Comparison of ENCODE assay signal across 9 cellular contexts in genomic region chr19:5369962-5370367, GRCh38. TPM values are rescaled to one million over a fixed set of nuclear protein-coding genes. Genes with fewer than 3 reads are reported as not detected.
A peak's percentile ranks its signal among the peaks of the same experiment; 100 is the strongest.
DNase-seq lines count a peak whose midpoint lies in the region; ATAC-seq, FAIRE-seq and TF ChIP-seq lines count a peak whose summit lies in the region.
"Had no signal": no experiment of that assay in that cellular context is flagged by ENCODE, and none has a peak within 500 bp of the region (broad histone marks: within the 10 kb centered on the region; RNA-seq: fewer than 3 reads in every experiment).

No MANE protein-coding gene starts in this region.

- no peaks in the 10 kb centered on the region for H3K27me3 ChIP-seq in upper lobe of right lung

- peak; percentile 42 for DNase-seq in AG08396 (ENCODE audit: low spot score)
- DNase-seq in GM19239 (ENCODE audit: insufficient read length, low spot score) = peak; percentile 44
- peak; percentile 18 for DNase-seq in T-helper 9 cell
- DNase-seq in cardiac fibroblast (ENCODE audit: low read depth in 2 of 2) = peak; percentile 27 to 39
- peak; percentile 27 for DNase-seq in mucosa of gallbladder (ENCODE audit: low spot score)
- peak; percentile 80 for DNase-seq in upper lobe of right lung

- TF ChIP-seq CTCF in cardiac fibroblast (IDR thresholded peaks at IDR 0.05; ENCODE audit: low read depth, low read length) (peak; percentile 70), upper lobe of right lung (IDR thresholded peaks at IDR 0.05) (peak; percentile 42)

- FAIRE-seq in GM19239 (lab: Jason Lieb, UNC) = no peak

- no peaks in the 10 kb centered on the region for H3K4me1 ChIP-seq in upper lobe of right lung
- H3K4me1 ChIP-seq: HAP-1 had no signal

- no peaks in the 10 kb centered on the region for H3K9me3 ChIP-seq in upper lobe of right lung
- H3K9me3 ChIP-seq: HAP-1 had no signal

- no peaks in the 10 kb centered on the region for H3K36me3 ChIP-seq in upper lobe of right lung
- H3K36me3 ChIP-seq: HAP-1 had no signal

- H3K4me3 ChIP-seq in cardiac fibroblast (replicated peaks in 1 of 2; ENCODE audit: low read depth in 2 of 2, low read length in 2 of 2) (no peak overlapping the region), upper lobe of right lung (no peak overlapping the region)
- H3K4me3 ChIP-seq: HAP-1 had no signal

- no peak overlapping the region for H3K27ac ChIP-seq in upper lobe of right lung

- ATAC-seq in upper lobe of right lung (peak; percentile 74), HG02973 (IDR thresholded peaks at IDR 0.05; ENCODE audit: unreplicated experiment) (no peak), GM18505 (IDR thresholded peaks at IDR 0.05; ENCODE audit: unreplicated experiment) (no peak)

- TF ChIP-seq POLR2A in GM18505 (IDR thresholded peaks at IDR 0.05; ENCODE audit: borderline replicate concordance, extremely low read depth, insufficient read depth, insufficient read length) = no peak

- intact Hi-C loops in upper lobe of right lung (cut with DNase I) = no loop called here

RNA-seq across cellular contexts. Expression of gene PTPRS, which starts 29.4 kb away (rescaled TPM):
- 184 TPM for total RNA-seq in mucosa of gallbladder
- 131 TPM for total RNA-seq in upper lobe of right lung

Comparison
In these comparisons a context has a peak if more than half of its experiments do, and no peak if none do; other contexts are left out.
1. DNase-seq: peak in every context shown above with its lines; median percentile 80 in upper lobe of right lung; 44 in GM19239; 42 in AG08396; 33 in cardiac fibroblast; 27 in mucosa of gallbladder; 18 in T-helper 9 cell.